In the genomic region with DNA sequence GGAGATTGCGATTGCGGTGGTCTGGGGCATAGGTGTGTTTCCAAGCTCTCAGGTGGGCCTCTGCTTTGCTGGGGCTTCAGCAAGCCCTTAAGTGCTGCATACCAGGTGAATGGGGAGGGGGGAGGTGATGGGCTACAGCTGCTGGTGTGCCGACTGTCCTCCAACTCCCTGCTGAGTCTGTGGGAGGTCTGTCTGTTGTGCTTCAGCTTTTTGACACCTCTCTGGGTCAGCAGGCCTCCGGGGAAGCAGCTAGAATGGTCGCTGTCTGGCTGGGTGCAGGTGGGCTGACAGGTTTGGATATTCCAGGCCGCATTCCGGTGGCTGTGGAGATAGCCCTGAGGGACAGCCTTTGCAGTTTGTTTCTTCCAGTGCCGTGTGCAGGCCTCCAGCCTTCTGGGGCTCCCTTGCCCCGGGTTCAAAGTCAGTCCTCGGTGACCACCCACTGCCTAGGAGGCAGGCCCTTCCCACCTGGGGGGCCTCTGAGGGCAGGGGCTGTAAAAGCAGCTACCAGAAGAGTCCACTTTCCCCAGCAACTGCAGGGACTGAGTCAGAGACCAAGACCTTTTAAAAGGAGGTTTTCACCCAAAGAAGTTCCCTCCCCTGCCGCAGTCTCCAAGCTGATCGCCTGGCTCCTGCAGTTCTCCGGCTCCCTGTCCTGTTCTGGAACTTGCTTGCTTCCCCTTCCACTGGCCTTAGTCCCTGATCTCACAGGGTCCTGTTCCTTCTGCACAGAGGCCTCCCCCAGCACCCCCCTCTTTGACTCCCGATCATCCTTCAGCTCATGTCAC, we compare ENCODE assay signal across 8 cellular contexts. TPM values are rescaled to one million over a fixed set of nuclear protein-coding genes. Genes with fewer than 3 reads are reported as not detected.
A peak's percentile ranks its signal among the peaks of the same experiment; 100 is the strongest.
DNase-seq lines count a peak whose midpoint lies in the region; ATAC-seq, FAIRE-seq and TF ChIP-seq lines count a peak whose summit lies in the region.

No MANE protein-coding gene starts in this region.

- peaks cover 42% of the 10 kb centered on the region for H3K4me1 Mint-ChIP-seq in astrocyte (ENCODE audit: low read depth, unreplicated experiment)

- peaks cover 10% of the 10 kb centered on the region for H3K36me3 Mint-ChIP-seq in astrocyte (ENCODE audit: low read depth, unreplicated experiment)

- no peaks in the 10 kb centered on the region for H3K9me3 ChIP-seq in astrocyte (ENCODE audit: insufficient read depth, low read depth, low read length)
- H3K9me3 ChIP-seq in lower lobe of right lung, result no peaks in the 10 kb centered on the region

- H3K4me2 ChIP-seq in astrocyte (ENCODE audit: low read length), result peak overlapping the region; percentile 97

- H2AFZ ChIP-seq in astrocyte (ENCODE audit: low read depth, low read length), result no peak overlapping the region

- H3K9ac ChIP-seq in astrocyte (ENCODE audit: low read length), result peak overlapping the region; percentile 89

- H3K27ac Mint-ChIP-seq in astrocyte (ENCODE audit: unreplicated experiment), result peak overlapping the region; percentile 95

- H3K27ac ChIP-seq in C4-2B (peak overlapping the region; percentile 69), astrocyte (ENCODE audit: low read depth, low read length) (peak overlapping the region; percentile 69), lower lobe of right lung (no peak overlapping the region)

- peaks cover 66% of the 10 kb centered on the region for H4K20me1 ChIP-seq in astrocyte (ENCODE audit: insufficient read depth, low read length)

- H3K4me1 ChIP-seq in astrocyte (ENCODE audit: insufficient read depth, low read length) (peaks cover 46% of the 10 kb centered on the region), lower lobe of right lung (peaks cover 58% of the 10 kb centered on the region)

- peak overlapping the region; percentile 75 for H3K4me3 ChIP-seq in astrocyte (ENCODE audit: insufficient read depth, low read depth, low read length)
- H3K4me3 ChIP-seq in lower lobe of right lung, result peak overlapping the region; percentile 66

- no peak for ATAC-seq in lower lobe of right lung

- DNase-seq in Kasumi-1 (lab: John Stamatoyannopoulos, UW) (peak; percentile 26 to 28), astrocyte (ENCODE audit: low read depth) (peak; percentile 21), lower lobe of right lung (no peak), SKM-1 treated with dmso at 0.1 percent for 144 hours (lab: John Stamatoyannopoulos, UW; ENCODE audit: unreplicated experiment) (no peak), H4 (ENCODE audit: low spot score) (no peak), NCI-H510A treated with DMSO at 0.1 percent for 48 hours (lab: John Stamatoyannopoulos, UW) (no peak), NCI-H1105 treated with DMSO at 0.1 percent for 48 hours (lab: John Stamatoyannopoulos, UW) (no peak)

- H3K27me3 ChIP-seq in astrocyte (ENCODE audit: insufficient read depth, low read length) (no peaks in the 10 kb centered on the region), lower lobe of right lung (ENCODE audit: low read depth) (no peaks in the 10 kb centered on the region)

- no peak for TF ChIP-seq CTCF in C4-2B (conservative IDR thresholded peaks at IDR 0.05)
- TF ChIP-seq CTCF in astrocyte (IDR thresholded peaks at IDR 0.05; ENCODE audit: insufficient read depth, low read depth, low read length), result no peak
- TF ChIP-seq CTCF in lower lobe of right lung (IDR thresholded peaks at IDR 0.05), result no peak

- intact Hi-C loops in lower lobe of right lung (cut with DNase I), result no loop called here

- H3K27me3 Mint-ChIP-seq in astrocyte (ENCODE audit: low read depth, unreplicated experiment), result peaks cover 13% of the 10 kb centered on the region

- peaks cover 35% of the 10 kb centered on the region for H3K36me3 ChIP-seq in astrocyte (ENCODE audit: insufficient read depth, low read length)
- H3K36me3 ChIP-seq in lower lobe of right lung, result peaks cover 46% of the 10 kb centered on the region

- no peak for FAIRE-seq in astrocyte (lab: Jason Lieb, UNC)

- peaks cover 30% of the 10 kb centered on the region for H3K79me2 ChIP-seq in astrocyte (ENCODE audit: insufficient read depth, low read length)

- peak overlapping the region; percentile 79 for H3K4me3 Mint-ChIP-seq in astrocyte (ENCODE audit: unreplicated experiment)

- H3K9me3 Mint-ChIP-seq in astrocyte (ENCODE audit: unreplicated experiment), result no peaks in the 10 kb centered on the region

RNA-seq across cellular contexts. Expression of a gene that starts 2.0 kb away (rescaled TPM):
- total RNA-seq in astrocyte (8.0 and 9.8 TPM in 2 replicates), lower lobe of right lung (7.7 TPM)
- total RNA-seq in H4 (2014; rRNA removed; shearing (Covaris generic)), result 3.0 and 9.3 TPM in 2 replicates

RNA-seq across cellular contexts. Expression of a gene that starts 7.9 kb away (rescaled TPM):
- total RNA-seq in astrocyte, result 832 and 919 TPM in 2 replicates
- total RNA-seq in lower lobe of right lung, result 701 TPM
- 583 and 762 TPM in 2 replicates for total RNA-seq in H4 (2014; rRNA removed; shearing (Covaris generic))

Comparison
In these comparisons a context has a peak if more than half of its experiments do, and no peak if none do; other contexts are left out.
1. DNase-seq: peak in Kasumi-1 (2 of 2) and astrocyte (single experiment); none in lower lobe of right lung (single experiment), SKM-1 treated with dmso at 0.1 percent for 144 hours (single experiment), H4 (single experiment), NCI-H510A treated with DMSO at 0.1 percent for 48 hours (single experiment) and NCI-H1105 treated with DMSO at 0.1 percent for 48 hours (single experiment).